In genomic region chrX:15790766-15791380, GRCh38 we compare ENCODE assay signal across 8 cellular contexts. TPM values are rescaled to one million over a fixed set of nuclear protein-coding genes. Genes with fewer than 3 reads are reported as not detected.
A peak's percentile ranks its signal among the peaks of the same experiment; 100 is the strongest.
DNase-seq lines count a peak whose midpoint lies in the region; ATAC-seq and TF ChIP-seq lines count a peak whose summit lies in the region.

No MANE protein-coding gene starts in this region.

- H3K4me1 ChIP-seq in iPS-18a (ENCODE audit: control insufficient read depth, low read depth, low read length) = no peaks in the 10 kb centered on the region
- peaks cover 7% of the 10 kb centered on the region for H3K4me1 ChIP-seq in stomach smooth muscle (ENCODE audit: control insufficient read depth, insufficient read depth, low read length)

- peak overlapping the region; percentile 65 for H3K9ac ChIP-seq in iPS-18a (ENCODE audit: low read length)
- H3K9ac ChIP-seq in stomach smooth muscle (ENCODE audit: low read length in 2 of 2) = peak overlapping the region; percentile 73 to 88

- no peak for DNase-seq in WTC11 (ENCODE audit: low spot score)
- no peak for DNase-seq in GDM1 (lab: John Stamatoyannopoulos, UW)

- H3K27me3 ChIP-seq in iPS-18a (ENCODE audit: control insufficient read depth, insufficient read depth, low read length) = no peaks in the 10 kb centered on the region
- H3K27me3 ChIP-seq in stomach smooth muscle (ENCODE audit: control insufficient read depth in 1 of 2, insufficient read depth in 2 of 2, low read length in 2 of 2) = no peaks in the 10 kb centered on the region

- H3K9me3 Mint-ChIP-seq in WTC11 = no peaks in the 10 kb centered on the region

- peak; percentile 23 for ATAC-seq in GM18870 (IDR thresholded peaks at IDR 0.05; ENCODE audit: unreplicated experiment)
- ATAC-seq in HG03280 (IDR thresholded peaks at IDR 0.05; ENCODE audit: unreplicated experiment) = peak; percentile 19
- ATAC-seq in WTC11 = no peak
- no peak for ATAC-seq in HG02571 (IDR thresholded peaks at IDR 0.05; ENCODE audit: unreplicated experiment)

- H3K27ac ChIP-seq in 22Rv1 (peak overlapping the region; percentile 78), iPS-18a (ENCODE audit: low read length) (no peak overlapping the region), stomach smooth muscle (ENCODE audit: low read length) (peak overlapping the region; percentile 58)

- H3K4me1 Mint-ChIP-seq in WTC11 = no peaks in the 10 kb centered on the region; the same call in 1 of the 2 replicates

- POLR2A ChIA-PET in WTC11 (lab: Charles Lee) = no interaction called here

- H3K9me3 ChIP-seq in iPS-18a (ENCODE audit: control insufficient read depth, low read depth, low read length) (no peaks in the 10 kb centered on the region), stomach smooth muscle (ENCODE audit: control insufficient read depth in 2 of 2, low read length in 2 of 2) (no peaks in the 10 kb centered on the region)

- H3K36me3 Mint-ChIP-seq in WTC11 = peaks cover under 1% of the 10 kb centered on the region; the same call in 1 of the 2 replicates

- no peaks in the 10 kb centered on the region for H3K27me3 Mint-ChIP-seq in WTC11 (ENCODE audit: low read depth)

- CTCF ChIA-PET in WTC11 (lab: Charles Lee) = no interaction called here

- TF ChIP-seq CTCF in 22Rv1 (IDR thresholded peaks at IDR 0.05) (no peak), WTC11 (IDR thresholded peaks at IDR 0.05) (no peak)

- H3K4me3 ChIP-seq in iPS-18a (ENCODE audit: low read length) = peak overlapping the region; percentile 87
- H3K4me3 ChIP-seq in stomach smooth muscle (ENCODE audit: low read length in 2 of 2) = peak overlapping the region; percentile 76 to 96

- no peak overlapping the region for H3K27ac Mint-ChIP-seq in WTC11

- H3K4me3 Mint-ChIP-seq in WTC11 = no peak overlapping the region

- H3K36me3 ChIP-seq in iPS-18a (ENCODE audit: control insufficient read depth, low read depth, low read length) = peaks cover 17% of the 10 kb centered on the region
- peaks cover 0 to 2% of the 10 kb centered on the region in 2 donors for H3K36me3 ChIP-seq in stomach smooth muscle (ENCODE audit: control insufficient read depth in 2 of 2, insufficient read depth in 2 of 2, low read length in 2 of 2)

TF ChIP-seq in WTC11, 78 proteins besides CTCF, POLR2A, EP300 and RAD21:
- no peak for TF ChIP-seq ZNF671 (CRISPR knock-in tag; IDR thresholded peaks at IDR 0.05)
- TF ChIP-seq NFE2L1 (CRISPR knock-in tag; IDR thresholded peaks at IDR 0.05) = 0 out of 2 replicates have a peak, but pooled peaks have one; percentile 3
- no peak for TF ChIP-seq SMAD3 (CRISPR knock-in tag; IDR thresholded peaks at IDR 0.05; ENCODE audit: borderline replicate concordance)
- 0 out of 2 replicates have a peak, but pooled peaks have one; percentile 1 for TF ChIP-seq ZBTB43 (CRISPR knock-in tag; IDR thresholded peaks at IDR 0.05)
- no peak for TF ChIP-seq CREB1 (CRISPR knock-in tag; IDR thresholded peaks at IDR 0.05)
- TF ChIP-seq IRF2 (CRISPR knock-in tag; IDR thresholded peaks at IDR 0.05; ENCODE audit: borderline replicate concordance, low read depth) = no peak
- no peak for TF ChIP-seq GABPB1 (CRISPR knock-in tag; IDR thresholded peaks at IDR 0.05)
- no peak for TF ChIP-seq MLX (CRISPR knock-in tag; IDR thresholded peaks at IDR 0.05)

RNA-seq across cellular contexts. Expression of gene ZRSR2, which starts 0.6 kb away (rescaled TPM):
- total RNA-seq in WTC11 (2021) = 7.0 to 8.9 TPM (median 8.6 TPM) in 3 replicates

RNA-seq across cellular contexts. Expression of gene CA5B, which starts 52.8 kb away (rescaled TPM):
- total RNA-seq in WTC11 (2021) = 7.3 to 9.0 TPM (median 7.9 TPM) in 3 replicates

Comparison
In these comparisons a context has a peak if more than half of its experiments do, and no peak if none do; other contexts are left out.
1. ATAC-seq: peak in GM18870 (single experiment) and HG03280 (single experiment); none in WTC11 (single experiment) and HG02571 (single experiment).